In the genomic region with DNA sequence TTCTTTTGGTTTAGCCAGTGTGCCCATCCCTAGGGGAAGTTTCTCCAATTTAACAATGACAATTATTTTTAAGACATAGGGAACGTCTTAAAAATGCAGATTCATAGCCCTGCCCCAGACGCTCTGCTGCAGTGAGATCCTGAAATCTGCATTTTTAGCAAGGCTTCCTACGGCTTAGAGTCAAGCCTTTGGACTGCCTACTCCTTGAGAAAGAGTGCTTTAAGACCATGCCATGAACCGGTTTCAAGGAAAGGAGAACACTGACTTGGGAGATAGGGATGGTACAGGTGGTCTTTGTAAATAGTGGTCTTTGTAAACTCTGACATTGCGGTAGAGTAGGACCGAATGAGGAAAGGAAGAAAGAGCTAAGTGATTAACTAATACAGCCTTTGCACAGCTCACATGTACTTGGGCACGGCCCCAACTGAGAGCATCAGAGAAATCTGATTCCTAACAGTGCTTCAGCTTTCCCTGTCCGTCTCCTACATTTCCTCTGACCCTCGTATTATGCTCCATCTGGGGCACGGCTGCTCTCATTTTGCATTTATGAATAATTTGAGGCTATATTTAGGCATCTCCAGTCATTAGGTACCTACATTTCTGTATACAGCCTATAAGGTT, we compare ENCODE assay signal across 25 cellular contexts.
DNase-seq lines count a peak whose midpoint lies in the region; ATAC-seq and TF ChIP-seq lines count a peak whose summit lies in the region.
"Had no signal": no experiment of that assay in that cellular context is flagged by ENCODE, and none has a peak within 500 bp of the region (broad histone marks: within the 10 kb centered on the region; RNA-seq: fewer than 3 reads in every experiment).

No MANE protein-coding gene starts in this region.

- no peaks in the 10 kb centered on the region for H3K36me3 Mint-ChIP-seq in glutamatergic neuron (ENCODE audit: unreplicated experiment)
- H3K36me3 Mint-ChIP-seq in activated naive CD4-positive, alpha-beta T cell treated with anti-CD3 and anti-CD28 coated beads for 36 hours (ENCODE audit: low read depth) = no peaks in the 10 kb centered on the region
- H3K36me3 Mint-ChIP-seq: CD8-positive, alpha-beta T cell had no signal

- peaks cover 0 to 5% of the 10 kb centered on the region in 2 donors for H3K4me1 ChIP-seq in neuronal stem cell (ENCODE audit: control insufficient read depth in 2 of 2, insufficient read depth in 1 of 2, low read depth in 1 of 2, low read length in 2 of 2)
- H3K4me1 ChIP-seq in tibial nerve = peaks cover 0 to 13% (median 0%) of the 10 kb centered on the region in 4 donors

- no peak overlapping the region for H2BK120ac ChIP-seq in neuronal stem cell (ENCODE audit: low read depth, low read length)

- H4K8ac ChIP-seq in neuronal stem cell (ENCODE audit: low read depth, low read length) = no peak overlapping the region

- H3K27ac ChIP-seq in neuronal stem cell (replicated peaks; ENCODE audit: low read length) (no peak overlapping the region), tibial nerve (no peak overlapping the region)
- H3K27ac ChIP-seq: HL-60, RWPE1, SK-N-MC had no signal

- no peak for TF ChIP-seq POLR2A in tibial nerve (IDR thresholded peaks at IDR 0.05)

- no peak for ATAC-seq in left ventricle myocardium superior
- no peak for ATAC-seq in left cardiac atrium
- ATAC-seq in GM19035 (IDR thresholded peaks at IDR 0.05; ENCODE audit: unreplicated experiment) = no peak
- ATAC-seq: CD8-positive, alpha-beta T cell; HCT116; HepG2 had no signal

- H3K36me3 ChIP-seq in neuronal stem cell (replicated peaks in 1 of 2; ENCODE audit: control insufficient read depth in 2 of 2, insufficient read depth in 2 of 2, low read length in 2 of 2) = no peaks in the 10 kb centered on the region
- no peaks in the 10 kb centered on the region for H3K36me3 ChIP-seq in tibial nerve

- H3K27ac Mint-ChIP-seq in glutamatergic neuron (ENCODE audit: unreplicated experiment) = peak overlapping the region; percentile 87
- no peak overlapping the region for H3K27ac Mint-ChIP-seq in activated naive CD4-positive, alpha-beta T cell treated with anti-CD3 and anti-CD28 coated beads for 36 hours
- H3K27ac Mint-ChIP-seq: CD8-positive, alpha-beta T cell had no signal

- no peaks in the 10 kb centered on the region for H3K79me1 ChIP-seq in neuronal stem cell (ENCODE audit: low read depth, low read length)

- no peak overlapping the region for H2BK15ac ChIP-seq in neuronal stem cell (ENCODE audit: low read length)

- H2BK5ac ChIP-seq in neuronal stem cell (ENCODE audit: low read length) = no peak overlapping the region

- H2BK12ac ChIP-seq in neuronal stem cell (ENCODE audit: low read length) = no peak overlapping the region

- CTCF ChIA-PET in activated naive CD4-positive, alpha-beta T cell treated with anti-CD3 and anti-CD28 coated beads for 36 hours (lab: Charles Lee) = interaction anchor here (0.8 to 1.0 kb wide), 2 partner anchors 15 to 51 kb away, joined by 3 read pairs; no protein-coding TSS in a partner anchor

- H3K9me3 ChIP-seq in neuronal stem cell (replicated peaks in 1 of 2; ENCODE audit: control insufficient read depth in 2 of 2, insufficient read depth in 1 of 2, low read depth in 1 of 2, low read length in 2 of 2) = no peaks in the 10 kb centered on the region
- H3K9me3 ChIP-seq in tibial nerve = no peaks in the 10 kb centered on the region

- no peak overlapping the region for H2AK5ac ChIP-seq in neuronal stem cell (ENCODE audit: low read depth, low read length)

- no peaks in the 10 kb centered on the region for H3K9me3 Mint-ChIP-seq in glutamatergic neuron (ENCODE audit: unreplicated experiment)
- H3K9me3 Mint-ChIP-seq in activated naive CD4-positive, alpha-beta T cell treated with anti-CD3 and anti-CD28 coated beads for 36 hours = no peaks in the 10 kb centered on the region
- H3K9me3 Mint-ChIP-seq: CD8-positive, alpha-beta T cell had no signal

- H3K4ac ChIP-seq in neuronal stem cell (ENCODE audit: low read length) = no peak overlapping the region

- peaks cover 2% of the 10 kb centered on the region for H3K27me3 Mint-ChIP-seq in glutamatergic neuron (ENCODE audit: unreplicated experiment)
- H3K27me3 Mint-ChIP-seq in activated naive CD4-positive, alpha-beta T cell treated with anti-CD3 and anti-CD28 coated beads for 36 hours (ENCODE audit: low read depth) = no peaks in the 10 kb centered on the region

- no peak overlapping the region for H3K14ac ChIP-seq in neuronal stem cell (ENCODE audit: low read length)

- peak overlapping the region; percentile 80 for H3K4me3 Mint-ChIP-seq in glutamatergic neuron (ENCODE audit: unreplicated experiment)
- no peak overlapping the region for H3K4me3 Mint-ChIP-seq in activated naive CD4-positive, alpha-beta T cell treated with anti-CD3 and anti-CD28 coated beads for 36 hours
- H3K4me3 Mint-ChIP-seq: CD8-positive, alpha-beta T cell had no signal

- H3K27me3 ChIP-seq in neuronal stem cell (ENCODE audit: control insufficient read depth in 3 of 3, insufficient read depth in 3 of 3, low read depth in 1 of 3, low read length in 3 of 3) = no peaks in the 10 kb centered on the region
- H3K27me3 ChIP-seq in tibial nerve = no peaks in the 10 kb centered on the region

- TF ChIP-seq EP300 in tibial nerve (IDR thresholded peaks at IDR 0.05) = no peak

- no peak overlapping the region for H3K23ac ChIP-seq in neuronal stem cell (ENCODE audit: low read depth, low read length, poor library complexity)

- H3K4me1 Mint-ChIP-seq in glutamatergic neuron (ENCODE audit: low read depth, unreplicated experiment) = peaks cover 30% of the 10 kb centered on the region
- H3K4me1 Mint-ChIP-seq in activated naive CD4-positive, alpha-beta T cell treated with anti-CD3 and anti-CD28 coated beads for 36 hours (ENCODE audit: low read depth) = peaks cover 15% of the 10 kb centered on the region

- H3K9ac ChIP-seq in neuronal stem cell (ENCODE audit: low read depth, low read length, poor library complexity) = no peak overlapping the region

- peak overlapping the region; percentile 32 for H2AFZ ChIP-seq in neuronal stem cell (ENCODE audit: low read length)

- WGBS in neuronal stem cell (ENCODE audit: extremely low coverage in 2 of 2, insufficient read length in 2 of 2, insufficient replicate concordance in 1 of 2), 2 donors = no CpG with 5 or more reads among the region's 10 CpGs
- 74 to 76% methylated on average over 10 of the region's 10 CpGs for WGBS in tibial nerve, 2 donors

- DNase-seq in left ventricle myocardium superior (peak; percentile 29), left cardiac atrium (no peak), glutamatergic neuron (no peak), neuronal stem cell (ENCODE audit: low spot score) (no peak), tibial nerve (ENCODE audit: low spot score in 2 of 2) (no peak)
- DNase-seq in activated naive CD4-positive, alpha-beta T cell treated with anti-CD3 and anti-CD28 coated beads for 36 hours = no peak
- DNase-seq: 8988T; AML-193; C1 segment of cervical spinal cord; CD8-positive, alpha-beta T cell; KBM-7; MM.1S; NCI-H1092; NCI-H146; NCI-H2029; NCI-H2227 treated with DMSO at 0.1 percent for 48 hours; NCI-H510A; NK-92 treated with Interleukin-12 subunit alpha and Interleukin-12 subunit beta, amount 100 ng/mL, for 24 hours; SHP77 treated with DMSO at 0.1 percent for 48 hours had no signal

- no peak overlapping the region for H3K18ac ChIP-seq in neuronal stem cell (ENCODE audit: low read length)

- H3K4me2 ChIP-seq in neuronal stem cell (ENCODE audit: insufficient read depth, low read length, poor library complexity, severe bottlenecking) = no peak overlapping the region

- no peak overlapping the region for H3K4me3 ChIP-seq in neuronal stem cell (ENCODE audit: low read length in 2 of 2)
- H3K4me3 ChIP-seq in tibial nerve = no peak overlapping the region
- H3K4me3 ChIP-seq: SK-N-MC had no signal

- no peak overlapping the region for H4K91ac ChIP-seq in neuronal stem cell (ENCODE audit: low read depth, low read length, poor library complexity)

- TF ChIP-seq CTCF in glutamatergic neuron (IDR thresholded peaks at IDR 0.05; ENCODE audit: partially characterized antibody, unreplicated experiment) (no peak), tibial nerve (IDR thresholded peaks at IDR 0.05) (no peak)

- intact Hi-C loops in left ventricle myocardium superior (cut with micrococcal nuclease) (no loop called here), left cardiac atrium (cut with DNase I) (no loop called here)
- intact Hi-C loops in activated naive CD4-positive, alpha-beta T cell treated with anti-CD3 and anti-CD28 coated beads for 36 hours (cut with micrococcal nuclease) = no loop called here
